Comparison of ENCODE assay signal across 22 cellular contexts in genomic region chr7:129468547-129468946, GRCh38. TPM values are rescaled to one million over a fixed set of nuclear protein-coding genes. Genes with fewer than 3 reads are reported as not detected.
A peak's percentile ranks its signal among the peaks of the same experiment; 100 is the strongest.
DNase-seq lines count a peak whose midpoint lies in the region; ATAC-seq and TF ChIP-seq lines count a peak whose summit lies in the region.
"Had no signal": no experiment of that assay in that cellular context is flagged by ENCODE, and none has a peak within 500 bp of the region (broad histone marks: within the 10 kb centered on the region; RNA-seq: fewer than 3 reads in every experiment).

No MANE protein-coding gene starts in this region.

- no peak overlapping the region for H3K56ac ChIP-seq in IMR-90 (ENCODE audit: extremely low read depth, insufficient read depth, low read length)

- DNase-seq in left ventricle myocardium superior (no peak), cardiac septum (ENCODE audit: low spot score) (no peak), IMR-90 (no peak), left lung (no peak), upper lobe of left lung (peak in 1 of 2 donors; percentile 44), NCI-H146 treated with DMSO at 0.1 percent for 48 hours (lab: John Stamatoyannopoulos, UW; ENCODE audit: unreplicated experiment) (no peak), T-helper 2 cell (no peak), KBM-7 (no peak)
- DNase-seq: activated effector memory CD4-positive, alpha-beta T cell treated with Interleukin-2 at 50 U/mL for 16 hours; amygdala; esophagus squamous epithelium; GDM1; left cardiac atrium; NCI-H1105 treated with DMSO at 0.1 percent for 48 hours; NCI-H774; PC-3; T1000; testis had no signal

- H3K27ac ChIP-seq in IMR-90 (ENCODE audit: insufficient read depth, low read length) (no peak overlapping the region), left lung (peak overlapping the region; percentile 58 to 64), upper lobe of left lung (peak overlapping the region; percentile 44 to 73 (median 62))
- H3K27ac ChIP-seq: C4-2B, cardiac muscle cell, esophagus squamous epithelium, neural progenitor cell, testis had no signal

- H3K4me1 ChIP-seq in IMR-90 (ENCODE audit: control insufficient read depth, insufficient read depth, low read length), result peaks cover 1% of the 10 kb centered on the region; the same call in 1 of the 2 replicates
- H3K4me1 ChIP-seq in left lung, result no peaks in the 10 kb centered on the region
- peaks cover 0 to 10% (median 0%) of the 10 kb centered on the region in 4 donors for H3K4me1 ChIP-seq in upper lobe of left lung
- H3K4me1 ChIP-seq: esophagus squamous epithelium, neural progenitor cell had no signal

- ATAC-seq in left ventricle myocardium superior, result peak; percentile 57
- ATAC-seq in IMR-90 (ENCODE audit: low read depth), result no peak
- peak; percentile 90 for ATAC-seq in left lung
- ATAC-seq in upper lobe of left lung (ENCODE audit: low FRiP score in 2 of 2), result peak; percentile 57 to 77
- ATAC-seq: activated CD4-positive, CD25-positive, alpha-beta regulatory T cell treated with anti-CD3 and anti-CD28 coated beads, Interleukin-2, amount 50 U/mL, for 24 hours; left cardiac atrium; PC-3 had no signal

- no peak overlapping the region for H2AK5ac ChIP-seq in IMR-90 (ENCODE audit: low read depth, low read length)

- in situ Hi-C loops in IMR-90 (cut with MboI; ENCODE audit: low sequenced_read_pairs), result no loop called here
- in situ Hi-C loops in KBM-7 (cut with MboI; ENCODE audit: low pct_unique_long_range_greater_than_20kb, low sequenced_read_pairs), result no loop called here

- H3K14ac ChIP-seq in IMR-90 (replicated peaks; ENCODE audit: low read depth, low read length), result no peak overlapping the region

- no peaks in the 10 kb centered on the region for H3K9me3 ChIP-seq in IMR-90 (ENCODE audit: control insufficient read depth, insufficient read depth, low read length)
- H3K9me3 ChIP-seq in left lung, result no peaks in the 10 kb centered on the region
- H3K9me3 ChIP-seq in upper lobe of left lung, result no peaks in the 10 kb centered on the region
- H3K9me3 ChIP-seq: esophagus squamous epithelium, testis had no signal

- no peak overlapping the region for H4K5ac ChIP-seq in IMR-90 (ENCODE audit: low read depth, low read length)

- no peaks in the 10 kb centered on the region for H4K20me1 ChIP-seq in IMR-90 (ENCODE audit: insufficient read depth, low read length)

- no peak for TF ChIP-seq RAD21 in IMR-90 (IDR thresholded peaks at IDR 0.05; ENCODE audit: low read length)

- peak overlapping the region; percentile 28; the same call in 1 of the 2 replicates for H3K18ac ChIP-seq in IMR-90 (ENCODE audit: low read depth, low read length)

- no peak overlapping the region for H3K4ac ChIP-seq in IMR-90 (ENCODE audit: low read depth, low read length)

- no peak overlapping the region for H2BK20ac ChIP-seq in IMR-90 (ENCODE audit: low read depth, low read length)

- H3K4me3 ChIP-seq in IMR-90 (ENCODE audit: insufficient read depth, low read depth, low read length) (no peak overlapping the region), left lung (no peak overlapping the region), upper lobe of left lung (peak overlapping the region in 1 of 4 donors; percentile 5)
- H3K4me3 ChIP-seq: cardiac muscle cell, esophagus squamous epithelium, neural progenitor cell, testis had no signal

- no peak overlapping the region for H2BK120ac ChIP-seq in IMR-90 (ENCODE audit: low read depth, low read length)

- TF ChIP-seq EP300 in upper lobe of left lung (IDR thresholded peaks at IDR 0.05), result no peak

- no peak overlapping the region for H4K8ac ChIP-seq in IMR-90 (ENCODE audit: low read depth in 2 of 2, low read length in 2 of 2)

- no TSS peak for BruUV-seq in IMR-90 (replicated peaks; lab: Mats Ljungman, UMichigan)

- no peaks in the 10 kb centered on the region; the same call in 1 of the 2 replicates for H3K9me1 ChIP-seq in IMR-90 (ENCODE audit: insufficient read depth, low read length)

- H2AFZ ChIP-seq in IMR-90 (replicated peaks; ENCODE audit: low read length, poor library complexity), result peak overlapping the region; percentile 26
- H2AFZ ChIP-seq: neural progenitor cell had no signal

- TF ChIP-seq CTCF in IMR-90 (conservative IDR thresholded peaks at IDR 0.05; ENCODE audit: low read depth, low read length) (no peak), left lung (IDR thresholded peaks at IDR 0.05) (no peak), upper lobe of left lung (IDR thresholded peaks at IDR 0.05) (no peak)

- no peak for TF ChIP-seq POLR2A in IMR-90 (IDR thresholded peaks at IDR 0.05; ENCODE audit: low read depth, low read length)
- peak in 1 of 4 donors; percentile 13 for TF ChIP-seq POLR2A in upper lobe of left lung (IDR thresholded peaks at IDR 0.05)

- no peak overlapping the region for H3K23ac ChIP-seq in IMR-90 (ENCODE audit: low read depth, low read length)

- dilution Hi-C loops in IMR-90 (cut with HindIII; ENCODE audit: low sequenced_read_pairs, unreplicated experiment), result no loop called here

- H2BK15ac ChIP-seq in IMR-90 (ENCODE audit: low read depth, low read length), result no peak overlapping the region

- 89% methylated on average over 3 of the region's 4 CpGs; no CpG with 5 or more reads in 1 of the 2 experiments for WGBS in IMR-90 (ENCODE audit: extremely low coverage in 2 of 2, insufficient read length in 1 of 2), 2 experiments
- WGBS in upper lobe of left lung, 2 donors, result 25 to 51% methylated on average over 4 of the region's 4 CpGs

- no peaks in the 10 kb centered on the region for H3K27me3 ChIP-seq in IMR-90 (ENCODE audit: control insufficient read depth, insufficient read depth, low read length)
- no peaks in the 10 kb centered on the region for H3K27me3 ChIP-seq in left lung
- no peaks in the 10 kb centered on the region for H3K27me3 ChIP-seq in upper lobe of left lung
- H3K27me3 ChIP-seq: cardiac muscle cell, esophagus squamous epithelium, neural progenitor cell, testis had no signal

- intact Hi-C loops in left ventricle myocardium superior (cut with micrococcal nuclease) (no loop called here), cardiac septum (cut with DNase I) (no loop called here), IMR-90 (cut with micrococcal nuclease) (no loop called here), left lung (cut with DNase I) (loop anchor here in 1 of 2 donors (10.0 kb wide), 1 partner anchor 94 kb away; no protein-coding TSS in a partner anchor)

- H3K36me3 ChIP-seq in IMR-90 (ENCODE audit: control insufficient read depth, insufficient read depth, low read length), result no peaks in the 10 kb centered on the region; the same call in 1 of the 2 replicates
- no peaks in the 10 kb centered on the region for H3K36me3 ChIP-seq in left lung
- no peaks in the 10 kb centered on the region for H3K36me3 ChIP-seq in upper lobe of left lung
- H3K36me3 ChIP-seq: esophagus squamous epithelium, neural progenitor cell had no signal

- CTCF ChIA-PET in IMR-90 (lab: Yijun Ruan, JAX), result interaction anchor here (4.1 kb wide), 1 partner anchor 101 kb away, joined by 16 read pairs; no protein-coding TSS in a partner anchor

- no peak overlapping the region for H3K4me2 ChIP-seq in IMR-90 (ENCODE audit: low read depth, low read length)
- H3K4me2 ChIP-seq: neural progenitor cell had no signal

- H3K79me1 ChIP-seq in IMR-90 (ENCODE audit: low read depth in 1 of 2, low read length in 2 of 2), result no peaks in the 10 kb centered on the region

- POLR2A ChIA-PET in IMR-90 (lab: Charles Lee; ENCODE audit: unreplicated experiment), result no interaction called here

- H4K91ac ChIP-seq in IMR-90 (ENCODE audit: insufficient read depth, low read depth, low read length), result no peak overlapping the region

- H2AK9ac ChIP-seq in IMR-90 (replicated peaks; ENCODE audit: low read depth, low read length, poor library complexity), result no peak overlapping the region

- H3K9ac ChIP-seq in IMR-90 (ENCODE audit: low read depth, low read length), result no peak overlapping the region
- H3K9ac ChIP-seq: neural progenitor cell had no signal

- H2BK5ac ChIP-seq in IMR-90 (ENCODE audit: low read depth, low read length, poor library complexity, severe bottlenecking), result no peak overlapping the region

TF ChIP-seq in IMR-90, 13 proteins besides CTCF, POLR2A, EP300 and RAD21 (continues in another document):
- TF ChIP-seq BHLHE40 (IDR thresholded peaks at IDR 0.05; ENCODE audit: low read depth, low read length), result no peak
- no peak for TF ChIP-seq NFE2L2 (IDR thresholded peaks at IDR 0.05; ENCODE audit: low read depth, low read length)
- no peak for TF ChIP-seq SMC3 (IDR thresholded peaks at IDR 0.05; ENCODE audit: low read depth, low read length)
- TF ChIP-seq USF2 (IDR thresholded peaks at IDR 0.05; ENCODE audit: low read depth, low read length), result no peak
- TF ChIP-seq CHD1 (IDR thresholded peaks at IDR 0.05; ENCODE audit: low read depth, low read length), result no peak

RNA-seq across cellular contexts. Expression of gene SMKR1, which starts 33.8 kb away (rescaled TPM):
- total RNA-seq in left ventricle myocardium superior (not detected), cardiac septum (not detected), IMR-90 (2012; rRNA removed) (not detected in 2 replicates), left lung (1 to 10 TPM in 1 of 2 donors, not detected in 1; 1.0 TPM), upper lobe of left lung (1 to 10 TPM in 2 of 6 donors, under 1 TPM in 2, not detected in 2; 0.76 to 3.2 (median 0.94) TPM)
- polyA plus RNA-seq in IMR-90 (2012; rRNA removed), result 0.26 TPM in 1 of 2 replicates, not detected in the other
- 0.04 TPM in 1 of 2 replicates, not detected in the other for polyA plus RNA-seq in IMR-90 (2012; cell fraction: cytosol; rRNA removed)
- polyA plus RNA-seq in IMR-90 (2012; cell fraction: nucleus; rRNA removed; ENCODE audit: low replicate concordance), result not detected in 2 replicates
- total RNA-seq: cardiac muscle cell, left cardiac atrium had no signal

RNA-seq across cellular contexts. Expression of gene STRIP2, which starts 34.3 kb away (rescaled TPM):
- total RNA-seq in left ventricle myocardium superior (23.3 TPM), cardiac septum (20.4 TPM), IMR-90 (2012; rRNA removed) (2.2 and 3.0 TPM in 2 replicates), left lung (1 to 10 TPM; 4.4 to 5.3 TPM), upper lobe of left lung (1 to 10 TPM; 1.0 to 5.2 (median 1.7) TPM)
- polyA plus RNA-seq in IMR-90 (2012; rRNA removed), result 1.6 and 1.8 TPM in 2 replicates
- polyA plus RNA-seq in IMR-90 (2012; cell fraction: cytosol; rRNA removed), result 0.68 and 0.73 TPM in 2 replicates
- polyA plus RNA-seq in IMR-90 (2012; cell fraction: nucleus; rRNA removed; ENCODE audit: low replicate concordance), result 2.4 and 4.3 TPM in 2 replicates
